ENCODE assay signal across 8 cellular contexts in genomic region chr20:57596998-57597939, GRCh38. TPM values are rescaled to one million over a fixed set of nuclear protein-coding genes. Genes with fewer than 3 reads are reported as not detected.
DNase-seq lines count a peak whose midpoint lies in the region; ATAC-seq and TF ChIP-seq lines count a peak whose summit lies in the region.

No MANE protein-coding gene starts in this region.

- peaks cover 5% of the 10 kb centered on the region for H3K27me3 ChIP-seq in HL-60 (ENCODE audit: insufficient read depth, poor library complexity, severe bottlenecking)
- no peaks in the 10 kb centered on the region for H3K27me3 ChIP-seq in aorta (ENCODE audit: control insufficient read depth in 1 of 2, insufficient read depth in 2 of 2, low read length in 1 of 2)

- H3K4me3 Mint-ChIP-seq in glutamatergic neuron (ENCODE audit: unreplicated experiment) (no peak overlapping the region), progenitor cell of endocrine pancreas (ENCODE audit: low read depth) (no peak overlapping the region)

- in situ Hi-C loops in SK-MEL-5 (cut with HindIII; ENCODE audit: low pct_unique_long_range_greater_than_20kb, low sequenced_read_pairs): no loop called here

- peak; percentile 83 for ATAC-seq in aorta (ENCODE audit: low FRiP score)

- TF ChIP-seq CTCF in HL-60 (IDR thresholded peaks at IDR 0.05; ENCODE audit: insufficient read depth, low read length) (peak; percentile 43), glutamatergic neuron (IDR thresholded peaks at IDR 0.05; ENCODE audit: partially characterized antibody, unreplicated experiment) (peak; percentile 98), progenitor cell of endocrine pancreas (IDR thresholded peaks at IDR 0.05; ENCODE audit: unreplicated experiment) (peak; percentile 99)

- H3K4me3 ChIP-seq in HL-60 (replicated peaks; ENCODE audit: insufficient read depth, low read length) (no peak overlapping the region), aorta (ENCODE audit: low read length in 2 of 2) (no peak overlapping the region)

- no peaks in the 10 kb centered on the region for H3K9me3 ChIP-seq in aorta (ENCODE audit: control insufficient read depth, low read length)

- H3K36me3 ChIP-seq in aorta (ENCODE audit: control insufficient read depth in 1 of 2, insufficient read depth in 2 of 2, low read length in 1 of 2): no peaks in the 10 kb centered on the region

- 22 to 27% methylated on average over 34 to 39 of the region's 39 CpGs for WGBS in aorta, 2 donors

- H3K9me3 Mint-ChIP-seq in glutamatergic neuron (ENCODE audit: unreplicated experiment) (peaks cover 3% of the 10 kb centered on the region), progenitor cell of endocrine pancreas (ENCODE audit: low read depth) (no peaks in the 10 kb centered on the region)

- DNase-seq in NCI-H1417 (lab: John Stamatoyannopoulos, UW) (peak; percentile 31 to 76 (median 67)), NCI-H1417 treated with DMSO at 0.1 percent for 48 hours (lab: John Stamatoyannopoulos, UW) (no peak), HL-60 (ENCODE audit: low read depth in 1 of 2, low spot score in 1 of 2) (peak in 1 of 2 experiments; percentile 20), SK-MEL-5 (ENCODE audit: low read depth, low spot score) (peak; percentile 61), glutamatergic neuron (peak; percentile 84), progenitor cell of endocrine pancreas (ENCODE audit: low spot score, unreplicated experiment) (peak; percentile 76), aorta (peak; percentile 82 to 91)
- DNase-seq in activated naive CD4-positive, alpha-beta T cell treated with Interleukin-2 at 50 U/mL for 16 hours: peak; percentile 76

- H3K27ac ChIP-seq in HL-60 (replicated peaks): no peak overlapping the region
- H3K27ac ChIP-seq in aorta (ENCODE audit: low read depth in 1 of 2, low read length in 2 of 2): no peak overlapping the region

- H3K27me3 Mint-ChIP-seq in glutamatergic neuron (ENCODE audit: unreplicated experiment) (no peaks in the 10 kb centered on the region), progenitor cell of endocrine pancreas (peaks cover 15% of the 10 kb centered on the region)

- H3K36me3 Mint-ChIP-seq in glutamatergic neuron (ENCODE audit: unreplicated experiment): no peaks in the 10 kb centered on the region
- no peaks in the 10 kb centered on the region for H3K36me3 Mint-ChIP-seq in progenitor cell of endocrine pancreas (ENCODE audit: insufficient read depth)

- H3K4me1 Mint-ChIP-seq in glutamatergic neuron (ENCODE audit: low read depth, unreplicated experiment) (peaks cover 6% of the 10 kb centered on the region), progenitor cell of endocrine pancreas (ENCODE audit: low read depth) (peaks cover 8% of the 10 kb centered on the region)

- intact Hi-C loops in aorta (cut with DNase I): loop anchor here (1.0 to 10.0 kb wide), 4 partner anchors 212 to 1098 kb away; partner anchors contain the start of gene NPEPL1 (in 1 of the 2)

- no peaks in the 10 kb centered on the region for H3K4me1 ChIP-seq in aorta (ENCODE audit: control insufficient read depth in 1 of 2, insufficient read depth in 2 of 2, low read length in 2 of 2)

- no peak overlapping the region for H3K27ac Mint-ChIP-seq in glutamatergic neuron (ENCODE audit: unreplicated experiment)
- H3K27ac Mint-ChIP-seq in progenitor cell of endocrine pancreas: no peak overlapping the region

RNA-seq across cellular contexts. Expression of gene ZBP1, which starts 23.0 kb away (rescaled TPM):
- total RNA-seq in SK-MEL-5 (2014; rRNA removed; shearing (Covaris generic)): 0.16 TPM in 1 of 2 replicates, not detected in the other
- polyA plus RNA-seq in SK-MEL-5 (2015; cell fraction: cytosol; rRNA removed): not detected in 2 replicates
- polyA plus RNA-seq in SK-MEL-5 (2015; cell fraction: nucleus; rRNA removed): not detected in 2 replicates
- total RNA-seq in glutamatergic neuron (ENCODE audit: unreplicated experiment) (not detected), progenitor cell of endocrine pancreas (not detected in 2 replicates), aorta (1 to 10 TPM in 1 of 2 donors, under 1 TPM in 1; 0.88 to 1.6 TPM)
- polyA plus RNA-seq in aorta: under 1 TPM; 0.20 to 0.50 TPM

RNA-seq across cellular contexts. Expression of gene PCK1, which starts 36.4 kb away (rescaled TPM):
- total RNA-seq in SK-MEL-5 (2014; rRNA removed; shearing (Covaris generic)): 0.32 TPM in 1 of 2 replicates, not detected in the other
- polyA plus RNA-seq in SK-MEL-5 (2015; cell fraction: cytosol; rRNA removed): not detected in 2 replicates
- not detected in 2 replicates for polyA plus RNA-seq in SK-MEL-5 (2015; cell fraction: nucleus; rRNA removed)
- total RNA-seq in glutamatergic neuron (ENCODE audit: unreplicated experiment) (not detected), progenitor cell of endocrine pancreas (not detected in 2 replicates), aorta (under 1 TPM; 0.21 to 0.39 TPM)
- polyA plus RNA-seq in aorta: 10 to 100 TPM in 1 of 2 donors, under 1 TPM in 1; 0.69 to 49.2 TPM

Comparison
In these comparisons a context has a peak if more than half of its experiments do, and no peak if none do; other contexts are left out.
1. CTCF ChIP-seq: peak in every context shown above with its lines; median percentile 99 in progenitor cell of endocrine pancreas; 98 in glutamatergic neuron; 43 in HL-60.